8 cellular contexts compared by ENCODE assay signal in the genomic region with DNA sequence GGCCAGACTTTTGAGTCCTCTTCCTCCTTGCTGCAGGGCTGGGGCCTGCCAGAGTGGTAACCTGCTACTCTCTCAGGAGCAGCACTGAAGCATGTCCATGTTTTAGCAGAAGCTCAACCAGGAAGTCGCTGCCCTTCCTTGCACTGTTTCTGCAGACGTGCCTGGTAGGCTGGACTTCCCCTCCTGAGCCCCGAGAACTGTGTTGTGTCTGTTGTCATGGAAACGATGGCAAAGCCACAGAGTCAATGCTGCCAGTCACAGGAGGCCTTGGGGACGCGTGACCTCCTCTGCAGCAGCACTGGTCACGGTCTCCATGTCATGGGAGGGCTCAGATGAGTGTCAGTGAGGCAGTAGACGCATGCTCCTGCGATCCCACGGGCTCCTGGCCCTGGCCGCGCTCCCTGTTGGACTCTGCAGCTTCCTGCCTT.
DNase-seq lines count a peak whose midpoint lies in the region; ATAC-seq and TF ChIP-seq lines count a peak whose summit lies in the region.

No MANE protein-coding gene starts in this region.

- H3K4me1 ChIP-seq in CD8-positive, alpha-beta memory T cell (ENCODE audit: insufficient read depth, low read length), result peaks cover 11% of the 10 kb centered on the region
- H3K4me1 ChIP-seq in liver (ENCODE audit: control insufficient read depth in 4 of 4, insufficient read depth in 4 of 4, low read length in 3 of 4), result peaks cover 0 to 2% (median 0%) of the 10 kb centered on the region in 4 donors

- WGBS in liver, result 22% methylated on average over 12 of the region's 12 CpGs

- peak overlapping the region; percentile 47 for H3K27ac ChIP-seq in CD8-positive, alpha-beta memory T cell (ENCODE audit: low read depth, low read length)
- H3K27ac ChIP-seq in liver (ENCODE audit: low read depth in 1 of 2, low read length in 2 of 2), result peak overlapping the region; percentile 26 to 69

- H3K27me3 Mint-ChIP-seq in CD8-positive, alpha-beta memory T cell, result no peaks in the 10 kb centered on the region
- no peaks in the 10 kb centered on the region for H3K27me3 Mint-ChIP-seq in WTC11 (ENCODE audit: low read depth)

- ATAC-seq in GM19438 (IDR thresholded peaks at IDR 0.05; ENCODE audit: low read depth, unreplicated experiment) (peak; percentile 99), HG03520 (IDR thresholded peaks at IDR 0.05; ENCODE audit: unreplicated experiment) (peak; percentile 99), WTC11 (peak; percentile 74)

- H3K9ac ChIP-seq in liver (ENCODE audit: low read depth in 1 of 2, low read length in 2 of 2), result no peak overlapping the region

- H3K27me3 ChIP-seq in CD8-positive, alpha-beta memory T cell (ENCODE audit: insufficient read depth, low read length, poor library complexity, severe bottlenecking), result no peaks in the 10 kb centered on the region
- no peaks in the 10 kb centered on the region for H3K27me3 ChIP-seq in liver (ENCODE audit: control insufficient read depth in 4 of 4, insufficient read depth in 4 of 4, low read length in 3 of 4)

- peak overlapping the region in 6 of 7 donors; percentile 26 to 75 (median 44) for H3K4me3 Mint-ChIP-seq in CD8-positive, alpha-beta memory T cell
- H3K4me3 Mint-ChIP-seq in WTC11, result no peak overlapping the region

- CTCF ChIA-PET in CD8-positive, alpha-beta memory T cell (lab: Charles Lee), result no interaction called here
- CTCF ChIA-PET in WTC11 (lab: Charles Lee), result no interaction called here

- H3K9me3 Mint-ChIP-seq in CD8-positive, alpha-beta memory T cell, result no peaks in the 10 kb centered on the region
- H3K9me3 Mint-ChIP-seq in WTC11, result no peaks in the 10 kb centered on the region

- TF ChIP-seq RAD21 in liver (IDR thresholded peaks at IDR 0.05), result peak; percentile 11 to 25

- H3K36me3 ChIP-seq in CD8-positive, alpha-beta memory T cell (ENCODE audit: insufficient read depth, low read length), result no peaks in the 10 kb centered on the region
- H3K36me3 ChIP-seq in liver (ENCODE audit: control insufficient read depth in 4 of 4, insufficient read depth in 3 of 4, low read depth in 1 of 4, low read length in 3 of 4), result no peaks in the 10 kb centered on the region

- H3K36me3 Mint-ChIP-seq in CD8-positive, alpha-beta memory T cell, result no peaks in the 10 kb centered on the region
- no peaks in the 10 kb centered on the region for H3K36me3 Mint-ChIP-seq in WTC11

- no peak for TF ChIP-seq CTCF in WTC11 (IDR thresholded peaks at IDR 0.05)
- no peak for TF ChIP-seq CTCF in choroid plexus epithelial cell (conservative IDR thresholded peaks at IDR 0.05; ENCODE audit: low read depth, low read length)
- TF ChIP-seq CTCF in liver (IDR thresholded peaks at IDR 0.05; ENCODE audit: low read depth, low read length, missing input control), result no peak

- peaks cover 10 to 17% (median 13%) of the 10 kb centered on the region in 3 donors for H3K4me1 Mint-ChIP-seq in CD8-positive, alpha-beta memory T cell
- peaks cover 19% of the 10 kb centered on the region for H3K4me1 Mint-ChIP-seq in WTC11

- H3K9me3 ChIP-seq in CD8-positive, alpha-beta memory T cell (ENCODE audit: low read length), result no peaks in the 10 kb centered on the region
- H3K9me3 ChIP-seq in liver (ENCODE audit: control insufficient read depth in 4 of 4, low read length in 3 of 4), result no peaks in the 10 kb centered on the region

- H3K4me3 ChIP-seq in CD8-positive, alpha-beta memory T cell (ENCODE audit: low read length), result no peak overlapping the region
- H3K4me3 ChIP-seq in choroid plexus epithelial cell (ENCODE audit: low read depth, low read length), result no peak overlapping the region
- no peak overlapping the region for H3K4me3 ChIP-seq in liver (ENCODE audit: low read depth in 1 of 3, low read length in 3 of 3)

- peak overlapping the region; percentile 73 to 100 (median 96) for H3K27ac Mint-ChIP-seq in CD8-positive, alpha-beta memory T cell
- no peak overlapping the region for H3K27ac Mint-ChIP-seq in WTC11

- POLR2A ChIA-PET in CD8-positive, alpha-beta memory T cell (lab: Charles Lee), result no interaction called here
- POLR2A ChIA-PET in WTC11 (lab: Charles Lee), result no interaction called here

- DNase-seq in CD8-positive, alpha-beta memory T cell, result peak; percentile 48 to 77 (median 68)
- DNase-seq in WTC11 (ENCODE audit: low spot score), result peak; percentile 34
- peak; percentile 72 for DNase-seq in choroid plexus epithelial cell (ENCODE audit: low read depth)
- peak; percentile 42 to 57 for DNase-seq in stimulated activated CD4-positive, alpha-beta T cell treated with anti-CD3 and anti-CD28 coated beads, Interleukin-4, amount 100 ng/mL, for 48 hours (ENCODE audit: low read depth in 2 of 2)
- DNase-seq in HuH-7 (ENCODE audit: low spot score), result no peak

TF ChIP-seq in WTC11, 78 proteins besides CTCF, POLR2A, EP300 and RAD21 (continues in another document):
- TF ChIP-seq, protein P1, sequence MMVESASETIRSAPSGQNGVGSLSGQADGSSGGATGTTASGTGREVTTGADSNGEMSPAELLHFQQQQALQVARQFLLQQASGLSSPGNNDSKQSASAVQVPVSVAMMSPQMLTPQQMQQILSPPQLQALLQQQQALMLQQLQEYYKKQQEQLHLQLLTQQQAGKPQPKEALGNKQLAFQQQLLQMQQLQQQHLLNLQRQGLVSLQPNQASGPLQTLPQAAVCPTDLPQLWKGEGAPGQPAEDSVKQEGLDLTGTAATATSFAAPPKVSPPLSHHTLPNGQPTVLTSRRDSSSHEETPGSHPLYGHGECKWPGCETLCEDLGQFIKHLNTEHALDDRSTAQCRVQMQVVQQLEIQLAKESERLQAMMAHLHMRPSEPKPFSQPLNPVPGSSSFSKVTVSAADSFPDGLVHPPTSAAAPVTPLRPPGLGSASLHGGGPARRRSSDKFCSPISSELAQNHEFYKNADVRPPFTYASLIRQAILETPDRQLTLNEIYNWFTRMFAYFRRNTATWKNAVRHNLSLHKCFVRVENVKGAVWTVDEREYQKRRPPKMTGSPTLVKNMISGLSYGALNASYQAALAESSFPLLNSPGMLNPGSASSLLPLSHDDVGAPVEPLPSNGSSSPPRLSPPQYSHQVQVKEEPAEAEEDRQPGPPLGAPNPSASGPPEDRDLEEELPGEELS (CRISPR knock-in tag; IDR thresholded peaks at IDR 0.05), result no peak
- TF ChIP-seq NR3C1 (CRISPR knock-in tag; conservative IDR thresholded peaks at IDR 0.05; ENCODE audit: low read depth) (no peak), ELF4 (CRISPR knock-in tag; IDR thresholded peaks at IDR 0.05; ENCODE audit: low read depth) (no peak), RELA (CRISPR knock-in tag; IDR thresholded peaks at IDR 0.05; ENCODE audit: borderline replicate concordance) (no peak), NR1H2 (CRISPR knock-in tag; IDR thresholded peaks at IDR 0.05) (no peak)
- TF ChIP-seq, protein P2, sequence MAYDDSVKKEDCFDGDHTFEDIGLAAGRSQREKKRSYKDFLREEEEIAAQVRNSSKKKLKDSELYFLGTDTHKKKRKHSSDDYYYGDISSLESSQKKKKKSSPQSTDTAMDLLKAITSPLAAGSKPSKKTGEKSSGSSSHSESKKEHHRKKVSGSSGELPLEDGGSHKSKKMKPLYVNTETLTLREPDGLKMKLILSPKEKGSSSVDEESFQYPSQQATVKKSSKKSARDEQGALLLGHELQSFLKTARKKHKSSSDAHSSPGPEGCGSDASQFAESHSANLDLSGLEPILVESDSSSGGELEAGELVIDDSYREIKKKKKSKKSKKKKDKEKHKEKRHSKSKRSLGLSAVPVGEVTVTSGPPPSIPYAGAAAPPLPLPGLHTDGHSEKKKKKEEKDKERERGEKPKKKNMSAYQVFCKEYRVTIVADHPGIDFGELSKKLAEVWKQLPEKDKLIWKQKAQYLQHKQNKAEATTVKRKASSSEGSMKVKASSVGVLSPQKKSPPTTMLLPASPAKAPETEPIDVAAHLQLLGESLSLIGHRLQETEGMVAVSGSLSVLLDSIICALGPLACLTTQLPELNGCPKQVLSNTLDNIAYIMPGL (CRISPR knock-in tag; IDR thresholded peaks at IDR 0.05), result no peak

TF ChIP-seq in liver, 16 proteins besides CTCF, POLR2A, EP300 and RAD21 (continues in another document):
- TF ChIP-seq EGR1 (IDR thresholded peaks at IDR 0.05; ENCODE audit: low read depth in 2 of 2), result no peak
- TF ChIP-seq, protein P3, sequence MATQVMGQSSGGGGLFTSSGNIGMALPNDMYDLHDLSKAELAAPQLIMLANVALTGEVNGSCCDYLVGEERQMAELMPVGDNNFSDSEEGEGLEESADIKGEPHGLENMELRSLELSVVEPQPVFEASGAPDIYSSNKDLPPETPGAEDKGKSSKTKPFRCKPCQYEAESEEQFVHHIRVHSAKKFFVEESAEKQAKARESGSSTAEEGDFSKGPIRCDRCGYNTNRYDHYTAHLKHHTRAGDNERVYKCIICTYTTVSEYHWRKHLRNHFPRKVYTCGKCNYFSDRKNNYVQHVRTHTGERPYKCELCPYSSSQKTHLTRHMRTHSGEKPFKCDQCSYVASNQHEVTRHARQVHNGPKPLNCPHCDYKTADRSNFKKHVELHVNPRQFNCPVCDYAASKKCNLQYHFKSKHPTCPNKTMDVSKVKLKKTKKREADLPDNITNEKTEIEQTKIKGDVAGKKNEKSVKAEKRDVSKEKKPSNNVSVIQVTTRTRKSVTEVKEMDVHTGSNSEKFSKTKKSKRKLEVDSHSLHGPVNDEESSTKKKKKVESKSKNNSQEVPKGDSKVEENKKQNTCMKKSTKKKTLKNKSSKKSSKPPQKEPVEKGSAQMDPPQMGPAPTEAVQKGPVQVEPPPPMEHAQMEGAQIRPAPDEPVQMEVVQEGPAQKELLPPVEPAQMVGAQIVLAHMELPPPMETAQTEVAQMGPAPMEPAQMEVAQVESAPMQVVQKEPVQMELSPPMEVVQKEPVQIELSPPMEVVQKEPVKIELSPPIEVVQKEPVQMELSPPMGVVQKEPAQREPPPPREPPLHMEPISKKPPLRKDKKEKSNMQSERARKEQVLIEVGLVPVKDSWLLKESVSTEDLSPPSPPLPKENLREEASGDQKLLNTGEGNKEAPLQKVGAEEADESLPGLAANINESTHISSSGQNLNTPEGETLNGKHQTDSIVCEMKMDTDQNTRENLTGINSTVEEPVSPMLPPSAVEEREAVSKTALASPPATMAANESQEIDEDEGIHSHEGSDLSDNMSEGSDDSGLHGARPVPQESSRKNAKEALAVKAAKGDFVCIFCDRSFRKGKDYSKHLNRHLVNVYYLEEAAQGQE (IDR thresholded peaks at IDR 0.05), result no peak
- no peak for TF ChIP-seq JUND (IDR thresholded peaks at IDR 0.05)
- TF ChIP-seq, protein P4, sequence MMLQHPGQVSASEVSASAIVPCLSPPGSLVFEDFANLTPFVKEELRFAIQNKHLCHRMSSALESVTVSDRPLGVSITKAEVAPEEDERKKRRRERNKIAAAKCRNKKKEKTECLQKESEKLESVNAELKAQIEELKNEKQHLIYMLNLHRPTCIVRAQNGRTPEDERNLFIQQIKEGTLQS (IDR thresholded peaks at IDR 0.05), result no peak
- TF ChIP-seq, protein P5, sequence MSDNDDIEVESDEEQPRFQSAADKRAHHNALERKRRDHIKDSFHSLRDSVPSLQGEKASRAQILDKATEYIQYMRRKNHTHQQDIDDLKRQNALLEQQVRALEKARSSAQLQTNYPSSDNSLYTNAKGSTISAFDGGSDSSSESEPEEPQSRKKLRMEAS (IDR thresholded peaks at IDR 0.05), result peak; percentile 33
- no peak for TF ChIP-seq TAF1 (conservative IDR thresholded peaks at IDR 0.05)
- no peak for TF ChIP-seq HNF4G (IDR thresholded peaks at IDR 0.05)
- no peak for TF ChIP-seq GABPA (IDR thresholded peaks at IDR 0.05 in 1 of 2, conservative IDR thresholded peaks at IDR 0.05 in 1 of 2)
- TF ChIP-seq RXRA (IDR thresholded peaks at IDR 0.05), result peak; percentile 31 to 46
